1 cellular context compared by ENCODE assay signal in the genomic region with DNA sequence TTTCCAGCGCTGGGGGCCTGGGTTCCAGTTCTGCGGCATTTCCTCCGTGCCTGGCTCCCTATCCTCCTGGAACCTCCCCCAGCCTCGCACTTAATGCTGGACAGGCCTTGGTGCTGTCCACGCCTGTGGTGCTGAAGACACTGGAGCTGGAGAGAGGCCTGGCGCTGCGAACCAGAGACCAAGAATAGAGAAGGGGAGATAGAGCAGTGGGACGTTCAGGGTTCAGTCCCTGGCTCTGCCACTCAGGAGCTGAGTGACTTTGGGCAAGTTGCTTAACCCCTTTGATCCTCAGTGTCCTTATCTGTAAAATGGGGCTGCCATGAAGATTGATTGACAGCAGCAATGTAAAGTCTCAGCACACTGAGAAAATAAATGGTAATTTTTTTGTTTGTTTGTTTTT.
TF ChIP-seq lines count a peak whose summit lies in the region.

No MANE protein-coding gene starts in this region.

TF ChIP-seq in HepG2, 621 proteins besides CTCF, POLR2A, EP300 and RAD21 (continued from another document and continues in another):
- TF ChIP-seq, protein P1, sequence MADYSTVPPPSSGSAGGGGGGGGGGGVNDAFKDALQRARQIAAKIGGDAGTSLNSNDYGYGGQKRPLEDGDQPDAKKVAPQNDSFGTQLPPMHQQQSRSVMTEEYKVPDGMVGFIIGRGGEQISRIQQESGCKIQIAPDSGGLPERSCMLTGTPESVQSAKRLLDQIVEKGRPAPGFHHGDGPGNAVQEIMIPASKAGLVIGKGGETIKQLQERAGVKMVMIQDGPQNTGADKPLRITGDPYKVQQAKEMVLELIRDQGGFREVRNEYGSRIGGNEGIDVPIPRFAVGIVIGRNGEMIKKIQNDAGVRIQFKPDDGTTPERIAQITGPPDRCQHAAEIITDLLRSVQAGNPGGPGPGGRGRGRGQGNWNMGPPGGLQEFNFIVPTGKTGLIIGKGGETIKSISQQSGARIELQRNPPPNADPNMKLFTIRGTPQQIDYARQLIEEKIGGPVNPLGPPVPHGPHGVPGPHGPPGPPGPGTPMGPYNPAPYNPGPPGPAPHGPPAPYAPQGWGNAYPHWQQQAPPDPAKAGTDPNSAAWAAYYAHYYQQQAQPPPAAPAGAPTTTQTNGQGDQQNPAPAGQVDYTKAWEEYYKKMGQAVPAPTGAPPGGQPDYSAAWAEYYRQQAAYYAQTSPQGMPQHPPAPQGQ (CRISPR knock-in tag; IDR thresholded peaks at IDR 0.05; ENCODE audit: borderline replicate concordance): no peak
- TF ChIP-seq ATF1 (CRISPR knock-in tag; IDR thresholded peaks at IDR 0.05) (no peak), ZNF24 (IDR thresholded peaks at IDR 0.05) (no peak), NCOA2 (CRISPR knock-in tag; IDR thresholded peaks at IDR 0.05) (peak; percentile 76), ZNF253 (CRISPR knock-in tag; IDR thresholded peaks at IDR 0.05; ENCODE audit: borderline replicate concordance) (0 out of 2 replicates have a peak, but pooled peaks have one; percentile 59), PITX1 (CRISPR knock-in tag; IDR thresholded peaks at IDR 0.05) (peak; percentile 70), HMG20B (CRISPR knock-in tag; conservative IDR thresholded peaks at IDR 0.05) (peak; percentile 89), SP140L (CRISPR knock-in tag; IDR thresholded peaks at IDR 0.05; ENCODE audit: borderline replicate concordance) (peak; percentile 94; the same call in 1 of the 2 replicates), ELF3 (CRISPR knock-in tag; IDR thresholded peaks at IDR 0.05) (peak; percentile 88), MBD4 (IDR thresholded peaks at IDR 0.05; ENCODE audit: borderline replicate concordance, low read length) (no peak), KLF12 (CRISPR knock-in tag; IDR thresholded peaks at IDR 0.05; ENCODE audit: borderline replicate concordance) (peak; percentile 83; the same call in 1 of the 2 replicates), TAF1 (CRISPR knock-in tag; IDR thresholded peaks at IDR 0.05) (peak; percentile 42; the same call in 1 of the 2 replicates), GATAD2A (CRISPR knock-in tag; IDR thresholded peaks at IDR 0.05) (peak; percentile 60; the same call in 1 of the 2 replicates), KMT2B (CRISPR knock-in tag; IDR thresholded peaks at IDR 0.05) (peak; percentile 81), MLLT10 (CRISPR knock-in tag; IDR thresholded peaks at IDR 0.05) (no peak), RELA (CRISPR knock-in tag; IDR thresholded peaks at IDR 0.05) (no peak), CEBPB (IDR thresholded peaks at IDR 0.05; ENCODE audit: borderline replicate concordance, low read depth, low read length) (no peak), ZNF777 (CRISPR knock-in tag; IDR thresholded peaks at IDR 0.05) (peak; percentile 50; the same call in 1 of the 2 replicates), KLF15 (CRISPR knock-in tag; IDR thresholded peaks at IDR 0.05; ENCODE audit: borderline replicate concordance) (peak; percentile 84), HMG20A (CRISPR knock-in tag; IDR thresholded peaks at IDR 0.05; ENCODE audit: borderline replicate concordance) (peak; percentile 72), ZNF33A (CRISPR knock-in tag; IDR thresholded peaks at IDR 0.05; ENCODE audit: borderline replicate concordance) (no peak), ZNF468 (CRISPR knock-in tag; IDR thresholded peaks at IDR 0.05) (no peak), ZNF878 (CRISPR knock-in tag; IDR thresholded peaks at IDR 0.05) (peak; percentile 85; the same call in 1 of the 2 replicates), SUZ12 (IDR thresholded peaks at IDR 0.05; ENCODE audit: low read depth, low read length) (no peak), GATA4 (IDR thresholded peaks at IDR 0.05; ENCODE audit: borderline replicate concordance, low read depth) (no peak)
- TF ChIP-seq, protein P2, sequence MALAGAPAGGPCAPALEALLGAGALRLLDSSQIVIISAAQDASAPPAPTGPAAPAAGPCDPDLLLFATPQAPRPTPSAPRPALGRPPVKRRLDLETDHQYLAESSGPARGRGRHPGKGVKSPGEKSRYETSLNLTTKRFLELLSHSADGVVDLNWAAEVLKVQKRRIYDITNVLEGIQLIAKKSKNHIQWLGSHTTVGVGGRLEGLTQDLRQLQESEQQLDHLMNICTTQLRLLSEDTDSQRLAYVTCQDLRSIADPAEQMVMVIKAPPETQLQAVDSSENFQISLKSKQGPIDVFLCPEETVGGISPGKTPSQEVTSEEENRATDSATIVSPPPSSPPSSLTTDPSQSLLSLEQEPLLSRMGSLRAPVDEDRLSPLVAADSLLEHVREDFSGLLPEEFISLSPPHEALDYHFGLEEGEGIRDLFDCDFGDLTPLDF (CRISPR knock-in tag; IDR thresholded peaks at IDR 0.05): peak; percentile 63; the same call in 1 of the 2 replicates
- TF ChIP-seq, protein P3, sequence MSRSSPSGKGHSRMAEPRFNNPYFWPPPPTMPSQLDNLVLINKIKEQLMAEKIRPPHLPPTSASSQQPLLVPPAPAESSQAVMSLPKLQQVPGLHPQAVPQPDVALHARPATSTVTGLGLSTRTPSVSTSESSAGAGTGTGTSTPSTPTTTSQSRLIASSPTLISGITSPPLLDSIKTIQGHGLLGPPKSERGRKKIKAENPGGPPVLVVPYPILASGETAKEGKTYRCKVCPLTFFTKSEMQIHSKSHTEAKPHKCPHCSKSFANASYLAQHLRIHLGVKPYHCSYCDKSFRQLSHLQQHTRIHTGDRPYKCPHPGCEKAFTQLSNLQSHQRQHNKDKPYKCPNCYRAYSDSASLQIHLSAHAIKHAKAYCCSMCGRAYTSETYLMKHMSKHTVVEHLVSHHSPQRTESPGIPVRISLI (CRISPR knock-in tag; IDR thresholded peaks at IDR 0.05; ENCODE audit: borderline replicate concordance): peak; percentile 33; the same call in 1 of the 2 replicates
- TF ChIP-seq, protein P4, sequence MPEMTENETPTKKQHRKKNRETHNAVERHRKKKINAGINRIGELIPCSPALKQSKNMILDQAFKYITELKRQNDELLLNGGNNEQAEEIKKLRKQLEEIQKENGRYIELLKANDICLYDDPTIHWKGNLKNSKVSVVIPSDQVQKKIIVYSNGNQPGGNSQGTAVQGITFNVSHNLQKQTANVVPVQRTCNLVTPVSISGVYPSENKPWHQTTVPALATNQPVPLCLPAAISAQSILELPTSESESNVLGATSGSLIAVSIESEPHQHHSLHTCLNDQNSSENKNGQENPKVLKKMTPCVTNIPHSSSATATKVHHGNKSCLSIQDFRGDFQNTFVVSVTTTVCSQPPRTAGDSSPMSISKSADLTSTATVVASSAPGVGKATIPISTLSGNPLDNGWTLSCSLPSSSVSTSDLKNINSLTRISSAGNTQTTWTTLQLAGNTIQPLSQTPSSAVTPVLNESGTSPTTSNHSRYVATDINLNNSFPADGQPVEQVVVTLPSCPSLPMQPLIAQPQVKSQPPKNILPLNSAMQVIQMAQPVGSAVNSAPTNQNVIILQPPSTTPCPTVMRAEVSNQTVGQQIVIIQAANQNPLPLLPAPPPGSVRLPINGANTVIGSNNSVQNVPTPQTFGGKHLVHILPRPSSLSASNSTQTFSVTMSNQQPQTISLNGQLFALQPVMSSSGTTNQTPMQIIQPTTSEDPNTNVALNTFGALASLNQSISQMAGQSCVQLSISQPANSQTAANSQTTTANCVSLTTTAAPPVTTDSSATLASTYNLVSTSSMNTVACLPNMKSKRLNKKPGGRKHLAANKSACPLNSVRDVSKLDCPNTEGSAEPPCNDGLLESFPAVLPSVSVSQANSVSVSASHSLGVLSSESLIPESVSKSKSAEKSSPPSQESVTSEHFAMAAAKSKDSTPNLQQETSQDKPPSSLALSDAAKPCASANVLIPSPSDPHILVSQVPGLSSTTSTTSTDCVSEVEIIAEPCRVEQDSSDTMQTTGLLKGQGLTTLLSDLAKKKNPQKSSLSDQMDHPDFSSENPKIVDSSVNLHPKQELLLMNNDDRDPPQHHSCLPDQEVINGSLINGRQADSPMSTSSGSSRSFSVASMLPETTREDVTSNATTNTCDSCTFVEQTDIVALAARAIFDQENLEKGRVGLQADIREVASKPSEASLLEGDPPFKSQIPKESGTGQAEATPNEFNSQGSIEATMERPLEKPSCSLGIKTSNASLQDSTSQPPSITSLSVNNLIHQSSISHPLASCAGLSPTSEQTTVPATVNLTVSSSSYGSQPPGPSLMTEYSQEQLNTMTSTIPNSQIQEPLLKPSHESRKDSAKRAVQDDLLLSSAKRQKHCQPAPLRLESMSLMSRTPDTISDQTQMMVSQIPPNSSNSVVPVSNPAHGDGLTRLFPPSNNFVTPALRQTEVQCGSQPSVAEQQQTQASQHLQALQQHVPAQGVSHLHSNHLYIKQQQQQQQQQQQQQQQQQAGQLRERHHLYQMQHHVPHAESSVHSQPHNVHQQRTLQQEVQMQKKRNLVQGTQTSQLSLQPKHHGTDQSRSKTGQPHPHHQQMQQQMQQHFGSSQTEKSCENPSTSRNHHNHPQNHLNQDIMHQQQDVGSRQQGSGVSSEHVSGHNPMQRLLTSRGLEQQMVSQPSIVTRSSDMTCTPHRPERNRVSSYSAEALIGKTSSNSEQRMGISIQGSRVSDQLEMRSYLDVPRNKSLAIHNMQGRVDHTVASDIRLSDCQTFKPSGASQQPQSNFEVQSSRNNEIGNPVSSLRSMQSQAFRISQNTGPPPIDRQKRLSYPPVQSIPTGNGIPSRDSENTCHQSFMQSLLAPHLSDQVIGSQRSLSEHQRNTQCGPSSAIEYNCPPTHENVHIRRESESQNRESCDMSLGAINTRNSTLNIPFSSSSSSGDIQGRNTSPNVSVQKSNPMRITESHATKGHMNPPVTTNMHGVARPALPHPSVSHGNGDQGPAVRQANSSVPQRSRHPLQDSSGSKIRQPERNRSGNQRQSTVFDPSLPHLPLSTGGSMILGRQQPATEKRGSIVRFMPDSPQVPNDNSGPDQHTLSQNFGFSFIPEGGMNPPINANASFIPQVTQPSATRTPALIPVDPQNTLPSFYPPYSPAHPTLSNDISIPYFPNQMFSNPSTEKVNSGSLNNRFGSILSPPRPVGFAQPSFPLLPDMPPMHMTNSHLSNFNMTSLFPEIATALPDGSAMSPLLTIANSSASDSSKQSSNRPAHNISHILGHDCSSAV (CRISPR knock-in tag; IDR thresholded peaks at IDR 0.05; ENCODE audit: borderline replicate concordance): no peak
- TF ChIP-seq, protein P5, sequence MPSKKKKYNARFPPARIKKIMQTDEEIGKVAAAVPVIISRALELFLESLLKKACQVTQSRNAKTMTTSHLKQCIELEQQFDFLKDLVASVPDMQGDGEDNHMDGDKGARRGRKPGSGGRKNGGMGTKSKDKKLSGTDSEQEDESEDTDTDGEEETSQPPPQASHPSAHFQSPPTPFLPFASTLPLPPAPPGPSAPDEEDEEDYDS (CRISPR knock-in tag; IDR thresholded peaks at IDR 0.05): peak; percentile 63; the same call in 1 of the 2 replicates
- TF ChIP-seq, protein P6, sequence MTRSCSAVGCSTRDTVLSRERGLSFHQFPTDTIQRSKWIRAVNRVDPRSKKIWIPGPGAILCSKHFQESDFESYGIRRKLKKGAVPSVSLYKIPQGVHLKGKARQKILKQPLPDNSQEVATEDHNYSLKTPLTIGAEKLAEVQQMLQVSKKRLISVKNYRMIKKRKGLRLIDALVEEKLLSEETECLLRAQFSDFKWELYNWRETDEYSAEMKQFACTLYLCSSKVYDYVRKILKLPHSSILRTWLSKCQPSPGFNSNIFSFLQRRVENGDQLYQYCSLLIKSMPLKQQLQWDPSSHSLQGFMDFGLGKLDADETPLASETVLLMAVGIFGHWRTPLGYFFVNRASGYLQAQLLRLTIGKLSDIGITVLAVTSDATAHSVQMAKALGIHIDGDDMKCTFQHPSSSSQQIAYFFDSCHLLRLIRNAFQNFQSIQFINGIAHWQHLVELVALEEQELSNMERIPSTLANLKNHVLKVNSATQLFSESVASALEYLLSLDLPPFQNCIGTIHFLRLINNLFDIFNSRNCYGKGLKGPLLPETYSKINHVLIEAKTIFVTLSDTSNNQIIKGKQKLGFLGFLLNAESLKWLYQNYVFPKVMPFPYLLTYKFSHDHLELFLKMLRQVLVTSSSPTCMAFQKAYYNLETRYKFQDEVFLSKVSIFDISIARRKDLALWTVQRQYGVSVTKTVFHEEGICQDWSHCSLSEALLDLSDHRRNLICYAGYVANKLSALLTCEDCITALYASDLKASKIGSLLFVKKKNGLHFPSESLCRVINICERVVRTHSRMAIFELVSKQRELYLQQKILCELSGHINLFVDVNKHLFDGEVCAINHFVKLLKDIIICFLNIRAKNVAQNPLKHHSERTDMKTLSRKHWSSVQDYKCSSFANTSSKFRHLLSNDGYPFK (CRISPR knock-in tag; IDR thresholded peaks at IDR 0.05; ENCODE audit: borderline replicate concordance): no peak
- TF ChIP-seq, protein P7, sequence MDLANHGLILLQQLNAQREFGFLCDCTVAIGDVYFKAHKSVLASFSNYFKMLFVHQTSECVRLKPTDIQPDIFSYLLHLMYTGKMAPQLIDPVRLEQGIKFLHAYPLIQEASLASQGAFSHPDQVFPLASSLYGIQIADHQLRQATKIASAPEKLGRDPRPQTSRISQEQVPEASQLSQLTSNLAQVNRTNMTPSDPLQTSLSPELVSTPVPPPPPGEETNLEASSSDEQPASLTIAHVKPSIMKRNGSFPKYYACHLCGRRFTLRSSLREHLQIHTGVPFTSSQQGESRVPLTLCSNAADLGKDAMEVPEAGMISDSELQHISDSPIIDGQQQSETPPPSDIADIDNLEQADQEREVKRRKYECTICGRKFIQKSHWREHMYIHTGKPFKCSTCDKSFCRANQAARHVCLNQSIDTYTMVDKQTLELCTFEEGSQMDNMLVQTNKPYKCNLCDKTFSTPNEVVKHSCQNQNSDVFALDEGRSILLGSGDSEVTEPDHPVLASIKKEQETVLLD (CRISPR knock-in tag; IDR thresholded peaks at IDR 0.05; ENCODE audit: low read depth): peak; percentile 75; the same call in 1 of the 2 replicates
- TF ChIP-seq, protein P8, sequence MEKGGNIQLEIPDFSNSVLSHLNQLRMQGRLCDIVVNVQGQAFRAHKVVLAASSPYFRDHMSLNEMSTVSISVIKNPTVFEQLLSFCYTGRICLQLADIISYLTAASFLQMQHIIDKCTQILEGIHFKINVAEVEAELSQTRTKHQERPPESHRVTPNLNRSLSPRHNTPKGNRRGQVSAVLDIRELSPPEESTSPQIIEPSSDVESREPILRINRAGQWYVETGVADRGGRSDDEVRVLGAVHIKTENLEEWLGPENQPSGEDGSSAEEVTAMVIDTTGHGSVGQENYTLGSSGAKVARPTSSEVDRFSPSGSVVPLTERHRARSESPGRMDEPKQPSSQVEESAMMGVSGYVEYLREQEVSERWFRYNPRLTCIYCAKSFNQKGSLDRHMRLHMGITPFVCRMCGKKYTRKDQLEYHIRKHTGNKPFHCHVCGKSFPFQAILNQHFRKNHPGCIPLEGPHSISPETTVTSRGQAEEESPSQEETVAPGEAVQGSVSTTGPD (CRISPR knock-in tag; IDR thresholded peaks at IDR 0.05): no peak
- TF ChIP-seq, protein P9, sequence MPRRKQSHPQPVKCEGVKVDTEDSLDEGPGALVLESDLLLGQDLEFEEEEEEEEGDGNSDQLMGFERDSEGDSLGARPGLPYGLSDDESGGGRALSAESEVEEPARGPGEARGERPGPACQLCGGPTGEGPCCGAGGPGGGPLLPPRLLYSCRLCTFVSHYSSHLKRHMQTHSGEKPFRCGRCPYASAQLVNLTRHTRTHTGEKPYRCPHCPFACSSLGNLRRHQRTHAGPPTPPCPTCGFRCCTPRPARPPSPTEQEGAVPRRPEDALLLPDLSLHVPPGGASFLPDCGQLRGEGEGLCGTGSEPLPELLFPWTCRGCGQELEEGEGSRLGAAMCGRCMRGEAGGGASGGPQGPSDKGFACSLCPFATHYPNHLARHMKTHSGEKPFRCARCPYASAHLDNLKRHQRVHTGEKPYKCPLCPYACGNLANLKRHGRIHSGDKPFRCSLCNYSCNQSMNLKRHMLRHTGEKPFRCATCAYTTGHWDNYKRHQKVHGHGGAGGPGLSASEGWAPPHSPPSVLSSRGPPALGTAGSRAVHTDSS (CRISPR knock-in tag; conservative IDR thresholded peaks at IDR 0.05): no peak
- TF ChIP-seq, protein P10, sequence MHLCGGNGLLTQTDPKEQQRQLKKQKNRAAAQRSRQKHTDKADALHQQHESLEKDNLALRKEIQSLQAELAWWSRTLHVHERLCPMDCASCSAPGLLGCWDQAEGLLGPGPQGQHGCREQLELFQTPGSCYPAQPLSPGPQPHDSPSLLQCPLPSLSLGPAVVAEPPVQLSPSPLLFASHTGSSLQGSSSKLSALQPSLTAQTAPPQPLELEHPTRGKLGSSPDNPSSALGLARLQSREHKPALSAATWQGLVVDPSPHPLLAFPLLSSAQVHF (CRISPR knock-in tag; IDR thresholded peaks at IDR 0.05): peak; percentile 92
